In genomic region chr4:151325320-151326246, GRCh38 we compare ENCODE assay signal across 8 cellular contexts. TPM values are rescaled to one million over a fixed set of nuclear protein-coding genes. Genes with fewer than 3 reads are reported as not detected.
DNase-seq lines count a peak whose midpoint lies in the region; TF ChIP-seq lines count a peak whose summit lies in the region.

SH3D19 (minus strand) TSS chr4:151325605; CDS start chr4:151325352, 253 bp downstream.

- H3K4me3 Mint-ChIP-seq in activated naive CD8-positive, alpha-beta T cell = peak within 1 kb of the TSS; percentile 82
- peak within 1 kb of the TSS; percentile 97 for H3K4me3 Mint-ChIP-seq in neural crest cell

- H3K36me3 Mint-ChIP-seq in activated naive CD8-positive, alpha-beta T cell = no peaks in the 10 kb centered on the region
- no peaks in the 10 kb centered on the region for H3K36me3 Mint-ChIP-seq in neural crest cell (ENCODE audit: low read depth)

- DNase-seq in DMS153 (lab: John Stamatoyannopoulos, UW) (peak; percentile 73), Kasumi-1 (lab: John Stamatoyannopoulos, UW) (peak; percentile 10 to 15), globus pallidus (ENCODE audit: low spot score) (peak; percentile 73), neural crest cell (ENCODE audit: low read depth, low spot score) (peak; percentile 57), RPMI8226 (no peak), NCI-H1694 treated with DMSO at 0.1 percent for 48 hours (lab: John Stamatoyannopoulos, UW) (no peak)
- DNase-seq in effector CD8-positive, alpha-beta T cell (lab: John Stamatoyannopoulos, UW) = no peak

- peaks cover 38% of the 10 kb centered on the region for H3K27me3 Mint-ChIP-seq in activated naive CD8-positive, alpha-beta T cell
- no peaks in the 10 kb centered on the region for H3K27me3 Mint-ChIP-seq in neural crest cell (ENCODE audit: low read depth)

- no peak for TF ChIP-seq CTCF in neural crest cell (conservative IDR thresholded peaks at IDR 0.05)

- H3K9me3 Mint-ChIP-seq in activated naive CD8-positive, alpha-beta T cell (ENCODE audit: low read depth) = peaks cover 5% of the 10 kb centered on the region
- H3K9me3 Mint-ChIP-seq in neural crest cell = no peaks in the 10 kb centered on the region

- peaks cover 13% of the 10 kb centered on the region for H3K4me1 Mint-ChIP-seq in activated naive CD8-positive, alpha-beta T cell (ENCODE audit: low read depth)
- H3K4me1 Mint-ChIP-seq in neural crest cell = peaks cover 42% of the 10 kb centered on the region

- H3K27ac Mint-ChIP-seq in activated naive CD8-positive, alpha-beta T cell = no peak within 1 kb of the TSS
- H3K27ac Mint-ChIP-seq in neural crest cell (ENCODE audit: unreplicated experiment) = peak within 1 kb of the TSS; percentile 98

RNA-seq across cellular contexts. Expression of gene SH3D19, which starts in this region (rescaled TPM):
- 25.1 and 28.6 TPM in 2 replicates for total RNA-seq in neural crest cell

Comparison
In these comparisons a context has a peak if more than half of its experiments do, and no peak if none do; other contexts are left out.
1. DNase-seq: peak in DMS153 (single experiment), Kasumi-1 (2 of 2), globus pallidus (single experiment) and neural crest cell (single experiment); none in RPMI8226 (single experiment), effector CD8-positive, alpha-beta T cell (single experiment) and NCI-H1694 treated with DMSO at 0.1 percent for 48 hours (single experiment).